Comparison of ENCODE assay signal across 18 cellular contexts in the genomic region with DNA sequence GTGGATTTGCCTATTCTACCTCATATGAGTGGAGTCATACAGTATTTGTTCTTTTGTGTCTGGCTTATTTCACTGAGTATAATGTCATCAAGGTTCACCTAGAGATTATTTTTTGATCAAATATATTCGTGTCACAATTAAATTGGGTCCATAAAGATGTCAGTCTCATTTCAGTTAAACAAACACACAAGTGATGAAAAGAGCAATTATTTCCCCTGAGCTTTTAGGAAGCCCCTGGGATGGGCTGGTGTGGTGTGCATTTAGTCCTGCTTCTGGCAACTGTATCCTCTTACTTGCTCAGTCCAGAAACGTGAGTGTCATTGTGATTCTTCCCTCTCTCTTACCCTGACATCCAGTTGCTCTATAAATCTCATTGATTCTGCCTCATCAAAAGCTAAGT. TPM values are rescaled to one million over a fixed set of nuclear protein-coding genes. Genes with fewer than 3 reads are reported as not detected.
DNase-seq lines count a peak whose midpoint lies in the region; FAIRE-seq and TF ChIP-seq lines count a peak whose summit lies in the region.
"Had no signal": no experiment of that assay in that cellular context is flagged by ENCODE, and none has a peak within 500 bp of the region (broad histone marks: within the 10 kb centered on the region; RNA-seq: fewer than 3 reads in every experiment).

No MANE protein-coding gene starts in this region.

- TF ChIP-seq CTCF in Calu3 (IDR thresholded peaks at IDR 0.05; ENCODE audit: unreplicated experiment), result no peak
- no peak for TF ChIP-seq CTCF in D721Med (IDR thresholded peaks at IDR 0.05; ENCODE audit: insufficient read depth, missing control alignments)
- TF ChIP-seq CTCF in GM13977 (IDR thresholded peaks at IDR 0.05; ENCODE audit: extremely low read depth, insufficient read depth, missing control alignments), result no peak

- in situ Hi-C loops in GM13977 (cut with MboI; ENCODE audit: low pct_unique_long_range_greater_than_20kb, low sequenced_read_pairs, unreplicated experiment), result no loop called here

- H2AK5ac ChIP-seq in neuronal stem cell (ENCODE audit: low read depth, low read length), result no peak overlapping the region

- H3K9me3 ChIP-seq in neuronal stem cell (replicated peaks in 1 of 2; ENCODE audit: control insufficient read depth in 2 of 2, insufficient read depth in 1 of 2, low read depth in 1 of 2, low read length in 2 of 2), result no peaks in the 10 kb centered on the region
- H3K9me3 ChIP-seq: Caco-2 had no signal

- no peaks in the 10 kb centered on the region for H3K36me3 ChIP-seq in neuronal stem cell (replicated peaks in 1 of 2; ENCODE audit: control insufficient read depth in 2 of 2, insufficient read depth in 2 of 2, low read length in 2 of 2)

- peaks cover 2% of the 10 kb centered on the region for H3K9me3 Mint-ChIP-seq in Calu3 (ENCODE audit: low read depth, unreplicated experiment)
- H3K9me3 Mint-ChIP-seq: CD8-positive, alpha-beta memory T cell; GM23338 had no signal

- WGBS in neuronal stem cell (ENCODE audit: extremely low coverage in 2 of 2, insufficient read length in 2 of 2, insufficient replicate concordance in 1 of 2), 2 donors, result no CpG with 5 or more reads among the region's 2 CpGs

- FAIRE-seq in D721Med (lab: Jason Lieb, UNC), result no peak
- FAIRE-seq: A204.1, GM18507 had no signal

- H3K27ac ChIP-seq in neuronal stem cell (replicated peaks; ENCODE audit: low read length), result no peak overlapping the region

- no peak overlapping the region for H4K8ac ChIP-seq in neuronal stem cell (ENCODE audit: low read depth, low read length)

- H2BK120ac ChIP-seq in neuronal stem cell (ENCODE audit: low read depth, low read length), result no peak overlapping the region

- no peaks in the 10 kb centered on the region for H3K79me1 ChIP-seq in neuronal stem cell (ENCODE audit: low read depth, low read length)

- H3K36me3 Mint-ChIP-seq in Calu3 (ENCODE audit: insufficient read depth, unreplicated experiment), result no peaks in the 10 kb centered on the region
- H3K36me3 Mint-ChIP-seq: CD14-positive monocyte had no signal

- no peak overlapping the region for H4K91ac ChIP-seq in neuronal stem cell (ENCODE audit: low read depth, low read length, poor library complexity)

- no peak overlapping the region for H3K4me3 Mint-ChIP-seq in Calu3 (ENCODE audit: low read depth, unreplicated experiment)
- H3K4me3 Mint-ChIP-seq: CD14-positive monocyte; CD8-positive, alpha-beta memory T cell; GM23338 had no signal

- no peak overlapping the region for H2BK12ac ChIP-seq in neuronal stem cell (ENCODE audit: low read length)

- H3K18ac ChIP-seq in neuronal stem cell (ENCODE audit: low read length), result no peak overlapping the region

- peak; percentile 8 for DNase-seq in NCI-H146 (lab: John Stamatoyannopoulos, UW)
- DNase-seq in NCI-H146 treated with DMSO at 0.1 percent for 48 hours (lab: John Stamatoyannopoulos, UW; ENCODE audit: unreplicated experiment), result no peak
- DNase-seq in Calu3, result no peak
- DNase-seq in SK-N-DZ (ENCODE audit: low spot score), result peak; percentile 94
- DNase-seq in neuronal stem cell (ENCODE audit: low spot score), result no peak
- no peak for DNase-seq in D721Med (ENCODE audit: insufficient read length, low spot score)
- no peak for DNase-seq in central memory CD4-positive, alpha-beta T cell
- no peak for DNase-seq in GM13977 (ENCODE audit: low spot score)
- DNase-seq: Caco-2; CD8-positive, alpha-beta memory T cell; DMS 273 treated with DMSO at 0.1 percent for 48 hours; H7 had no signal

- H3K4me1 Mint-ChIP-seq in Calu3 (ENCODE audit: low read depth, unreplicated experiment), result peaks cover 37% of the 10 kb centered on the region
- H3K4me1 Mint-ChIP-seq: CD14-positive monocyte; CD8-positive, alpha-beta memory T cell had no signal

- no TSS peak for BruUV-seq in Calu3 (replicated peaks; lab: Mats Ljungman, UMichigan)

- H2BK5ac ChIP-seq in neuronal stem cell (ENCODE audit: low read length), result no peak overlapping the region

- H3K27me3 ChIP-seq in neuronal stem cell (ENCODE audit: control insufficient read depth in 3 of 3, insufficient read depth in 3 of 3, low read depth in 1 of 3, low read length in 3 of 3), result peaks cover 0 to 8% (median 0%) of the 10 kb centered on the region in 3 experiments

- no peaks in the 10 kb centered on the region for H3K4me1 ChIP-seq in neuronal stem cell (ENCODE audit: control insufficient read depth in 2 of 2, insufficient read depth in 1 of 2, low read depth in 1 of 2, low read length in 2 of 2)
- H3K4me1 ChIP-seq: Caco-2 had no signal

- H3K9ac ChIP-seq in neuronal stem cell (ENCODE audit: low read depth, low read length, poor library complexity), result no peak overlapping the region

- H3K27ac Mint-ChIP-seq in Calu3 (ENCODE audit: unreplicated experiment), result peak overlapping the region; percentile 23
- H3K27ac Mint-ChIP-seq: CD8-positive, alpha-beta memory T cell; GM23338 had no signal

- intact Hi-C loops in Calu3 (cut with micrococcal nuclease; ENCODE audit: unreplicated experiment), result no loop called here

- H3K4me2 ChIP-seq in neuronal stem cell (ENCODE audit: insufficient read depth, low read length, poor library complexity, severe bottlenecking), result no peak overlapping the region
- H3K4me2 ChIP-seq: GM23338 had no signal

- H2AFZ ChIP-seq in neuronal stem cell (ENCODE audit: low read length), result peak overlapping the region; percentile 15
- H2AFZ ChIP-seq: GM23338 had no signal

- no peak overlapping the region for H2BK15ac ChIP-seq in neuronal stem cell (ENCODE audit: low read length)

- no peak overlapping the region for H3K14ac ChIP-seq in neuronal stem cell (ENCODE audit: low read length)

- no peak overlapping the region for H3K4me3 ChIP-seq in neuronal stem cell (ENCODE audit: low read length in 2 of 2)
- H3K4me3 ChIP-seq: GM23338 had no signal

- CTCF ChIA-PET in Calu3 (lab: Charles Lee), result no interaction called here

- H3K4ac ChIP-seq in neuronal stem cell (ENCODE audit: low read length), result no peak overlapping the region

- H3K23ac ChIP-seq in neuronal stem cell (ENCODE audit: low read depth, low read length, poor library complexity), result no peak overlapping the region

- no peaks in the 10 kb centered on the region for H3K27me3 Mint-ChIP-seq in Calu3 (ENCODE audit: unreplicated experiment)
- H3K27me3 Mint-ChIP-seq: CD8-positive, alpha-beta memory T cell had no signal

RNA-seq across cellular contexts. Expression of gene CARTPT, which starts 52.8 kb away (rescaled TPM):
- total RNA-seq in Calu3 (2022), result not detected in 2 replicates
- polyA plus RNA-seq in SK-N-DZ (2014; cell fraction: cytosol; rRNA removed), result not detected in 2 replicates
- not detected in 2 replicates for polyA plus RNA-seq in SK-N-DZ (2014; cell fraction: nucleus; rRNA removed)
- not detected for polyA plus RNA-seq in neuronal stem cell (2013, experiment 1 of 2)
- polyA plus RNA-seq in neuronal stem cell (2013, experiment 2 of 2), result not detected
- total RNA-seq: Caco-2; CD8-positive, alpha-beta memory T cell; Daoy; GM23338; H7 had no signal
- polyA plus RNA-seq: BJ; CD14-positive monocyte; CD8-positive, alpha-beta memory T cell; GM23338 had no signal

Comparison
In these comparisons a context has a peak if more than half of its experiments do, and no peak if none do; other contexts are left out.
1. DNase-seq: peak in NCI-H146 (single experiment) and SK-N-DZ (single experiment); none in NCI-H146 treated with DMSO at 0.1 percent for 48 hours (single experiment), Calu3 (single experiment), neuronal stem cell (single experiment), D721Med (single experiment), central memory CD4-positive, alpha-beta T cell (single experiment) and GM13977 (single experiment).